In genomic region chr14:69990319-69990718, GRCh38 we compare ENCODE assay signal across 14 cellular contexts.
"Had no signal": no experiment of that assay in that cellular context is flagged by ENCODE, and none has a peak within 500 bp of the region (broad histone marks: within the 10 kb centered on the region; RNA-seq: fewer than 3 reads in every experiment).

No MANE protein-coding gene starts in this region.

- ATAC-seq: activated CD4-positive, alpha-beta T cell treated with anti-CD3 and anti-CD28 coated beads for 36 hours; left colon; WTC11 had no signal

- H3K27ac ChIP-seq: epithelial cell of prostate, skin epidermis had no signal

- DNase-seq: activated CD4-positive, alpha-beta T cell treated with anti-CD3 and anti-CD28 coated beads for 36 hours; activated CD4-positive, alpha-beta T cell treated with anti-CD3 and anti-CD28 coated beads, Interleukin-2, amount 50 U/mL, for 48 hours; activated naive CD4-positive, alpha-beta T cell; activated naive CD8-positive, alpha-beta T cell treated with anti-CD3 and anti-CD28 coated beads for 36 hours; activated T-cell treated with anti-CD3 and anti-CD28 coated beads for 4 hours; amniotic stem cell; endodermal cell; foreskin fibroblast; glutamatergic neuron; islet precursor cell; left colon had no signal

- H3K4me3 ChIP-seq: skin epidermis had no signal
